In the genomic region with DNA sequence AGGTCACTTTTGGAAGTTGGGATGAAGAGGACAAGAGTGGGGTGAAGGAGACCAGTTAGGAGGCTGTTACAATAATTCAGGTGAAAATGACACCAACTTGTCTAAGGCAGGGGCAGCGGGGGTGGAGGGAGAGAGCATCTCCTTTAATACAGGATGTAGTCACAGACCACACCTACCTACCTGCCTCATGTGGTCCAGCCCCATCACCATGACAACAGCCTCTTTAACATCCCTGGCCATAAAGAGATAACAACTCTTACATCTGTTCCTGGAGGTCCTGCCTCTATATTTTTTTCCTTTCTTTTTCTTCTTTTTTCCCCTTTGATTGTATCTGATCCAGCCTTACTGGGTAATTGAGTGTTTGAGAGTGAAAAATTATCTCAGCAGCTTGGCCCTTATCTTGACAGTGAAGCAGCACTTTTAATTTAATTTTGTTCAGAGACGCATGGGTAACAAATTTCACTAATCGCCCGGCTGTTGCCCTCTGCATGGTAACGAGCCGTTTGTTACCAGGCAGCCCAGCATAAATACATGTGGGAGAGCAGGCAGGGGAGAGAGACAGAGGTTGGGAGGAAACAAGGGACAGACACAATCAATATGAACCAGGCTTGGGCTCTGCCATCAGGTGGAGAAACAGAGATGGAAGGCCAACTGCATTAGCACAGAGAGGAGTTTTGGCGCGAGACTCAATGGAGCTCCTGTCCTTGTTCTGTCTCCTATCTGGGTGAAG, we compare ENCODE assay signal across 12 cellular contexts.
"Had no signal": no experiment of that assay in that cellular context is flagged by ENCODE, and none has a peak within 500 bp of the region (broad histone marks: within the 10 kb centered on the region; RNA-seq: fewer than 3 reads in every experiment).

No MANE protein-coding gene starts in this region.

- ATAC-seq: activated T-helper 17 cell treated with anti-CD3 and anti-CD28 coated beads, Interleukin-2, amount 50 U/mL, for 72 hours; gastrocnemius medialis; left lobe of liver; sciatic nerve had no signal

- H3K27ac Mint-ChIP-seq: activated T-helper 17 cell treated with anti-CD3 and anti-CD28 coated beads, Interleukin-2, amount 50 U/mL, for 72 hours; stimulated activated naive CD8-positive, alpha-beta T cell treated with anti-CD3 and anti-CD28 coated beads, Interleukin-15, Interleukin-2, amounts not matched to agents 100 ng/mL and 50 ng/mL, for 24 hours had no signal

- H3K4me1 Mint-ChIP-seq: activated T-helper 17 cell treated with anti-CD3 and anti-CD28 coated beads, Interleukin-2, amount 50 U/mL, for 72 hours had no signal

- H3K27me3 Mint-ChIP-seq: activated T-helper 17 cell treated with anti-CD3 and anti-CD28 coated beads, Interleukin-2, amount 50 U/mL, for 72 hours had no signal

- DNase-seq: activated CD4-positive, alpha-beta T cell treated with anti-CD3 and anti-CD28 coated beads, Interleukin-2, amount 50 U/mL, for 48 hours; activated naive CD4-positive, alpha-beta T cell treated with anti-CD3 and anti-CD28 coated beads, Interleukin-2, amount 50 U/mL, for 16 hours; dermis blood vessel endothelial cell; gastrocnemius medialis; islet precursor cell; mammary epithelial cell; upper lobe of left lung had no signal

- H3K4me3 Mint-ChIP-seq: activated T-helper 17 cell treated with anti-CD3 and anti-CD28 coated beads, Interleukin-2, amount 50 U/mL, for 72 hours; neural crest cell; stimulated activated naive CD8-positive, alpha-beta T cell treated with anti-CD3 and anti-CD28 coated beads, Interleukin-15, Interleukin-2, amounts not matched to agents 100 ng/mL and 50 ng/mL, for 24 hours had no signal

- H3K9me3 Mint-ChIP-seq: neural crest cell had no signal
